19 cellular contexts compared by ENCODE assay signal in the genomic region with DNA sequence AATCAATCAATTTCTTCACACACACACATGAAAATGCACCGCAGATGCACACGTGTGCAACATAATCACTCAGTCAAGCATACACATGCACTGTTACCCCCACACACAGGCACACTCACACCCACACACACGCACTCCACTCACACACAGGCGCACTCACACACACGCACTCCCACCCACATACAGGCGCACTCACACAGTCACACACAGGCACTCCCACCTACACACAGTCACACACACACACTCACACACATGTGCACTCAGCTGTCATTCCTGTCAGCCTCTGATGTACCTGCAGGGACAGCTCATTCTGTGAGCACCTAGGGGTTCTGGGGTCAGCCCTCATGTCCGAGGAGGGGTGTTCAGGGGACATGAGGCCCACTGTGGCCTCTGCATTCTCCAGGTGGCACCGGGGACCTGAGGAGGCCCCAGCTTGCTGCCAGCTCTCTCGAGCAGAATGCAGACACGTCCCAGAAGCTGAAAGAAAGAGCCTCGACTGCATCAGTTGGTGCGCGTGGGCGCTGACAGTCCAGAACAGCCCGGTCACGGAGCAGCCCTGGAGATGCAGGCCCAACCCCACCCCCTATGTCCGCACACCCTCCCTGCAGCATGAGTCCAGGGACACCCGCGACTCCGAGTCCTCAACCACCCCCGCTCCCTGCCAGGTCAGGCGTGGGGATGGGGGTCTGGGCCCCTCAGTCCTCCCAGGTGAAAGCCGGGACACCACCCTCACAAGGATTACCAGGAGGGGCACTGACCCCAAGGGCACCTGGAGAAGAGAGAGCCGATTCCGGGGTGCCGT.
"Had no signal": no experiment of that assay in that cellular context is flagged by ENCODE, and none has a peak within 500 bp of the region (broad histone marks: within the 10 kb centered on the region; RNA-seq: fewer than 3 reads in every experiment).

No MANE protein-coding gene starts in this region.

- H3K27me3 ChIP-seq: colonic mucosa had no signal

- H3K4me1 Mint-ChIP-seq: neural progenitor cell had no signal

- DNase-seq: activated CD4-positive, alpha-beta T cell treated with anti-CD3 and anti-CD28 coated beads for 48 hours; activated CD4-positive, CD25-positive, alpha-beta regulatory T cell; activated CD8-positive, alpha-beta T cell treated with anti-CD3 and anti-CD28 coated beads for 36 hours; activated naive CD4-positive, alpha-beta T cell treated with anti-CD3 and anti-CD28 coated beads for 36 hours; activated naive CD8-positive, alpha-beta T cell treated with anti-CD3 and anti-CD28 coated beads, Interleukin-2, amount 50 U/mL, for 24 hours; activated T-cell treated with anti-CD3 and anti-CD28 coated beads, Interleukin-2, amount 50 U/mL, for 1 hour; caudate nucleus; colonic mucosa; gastrocnemius medialis; spleen; stomach; trophoblast cell had no signal

- H3K9me3 Mint-ChIP-seq: activated naive CD4-positive, alpha-beta T cell treated with anti-CD3 and anti-CD28 coated beads for 36 hours; activated naive CD8-positive, alpha-beta T cell treated with anti-CD3 and anti-CD28 coated beads, Interleukin-2, amount 50 U/mL, for 24 hours; activated T-helper 2 cell treated with anti-CD3 and anti-CD28 coated beads, Interferon-gamma antibody, Interleukin-2, Interleukin-4, amounts not matched to agents 10 μg/mL and 5 μg/mL and 100 μg/mL, durations not matched to agents 14 hours and 24 hours and 36 hours had no signal

- H3K79me2 ChIP-seq: parathyroid adenoma had no signal

- H3K4me1 ChIP-seq: colonic mucosa, gastrocnemius medialis, heart left ventricle, left lung, neural progenitor cell, stomach had no signal

- H3K27ac Mint-ChIP-seq: activated CD8-positive, alpha-beta T cell treated with anti-CD3 and anti-CD28 coated beads for 36 hours; activated naive CD4-positive, alpha-beta T cell treated with anti-CD3 and anti-CD28 coated beads for 36 hours; activated naive CD8-positive, alpha-beta T cell treated with anti-CD3 and anti-CD28 coated beads, Interleukin-2, amount 50 U/mL, for 24 hours; activated T-helper 2 cell treated with anti-CD3 and anti-CD28 coated beads, Interferon-gamma antibody, Interleukin-2, Interleukin-4, amounts not matched to agents 10 μg/mL and 5 μg/mL and 100 μg/mL, durations not matched to agents 14 hours and 24 hours and 36 hours; neural progenitor cell had no signal

- H3K36me3 ChIP-seq: colonic mucosa, gastrocnemius medialis, heart left ventricle, left lung, neural progenitor cell, spleen, stomach had no signal

- ATAC-seq: activated CD8-positive, alpha-beta T cell treated with anti-CD3 and anti-CD28 coated beads for 36 hours; activated naive CD8-positive, alpha-beta T cell treated with anti-CD3 and anti-CD28 coated beads, Interleukin-2, amount 50 U/mL, for 24 hours; esophagus mucosa; gastrocnemius medialis; left lung had no signal

- H3K4me3 ChIP-seq: colonic mucosa, gastrocnemius medialis, heart left ventricle, left lung, neural progenitor cell, spleen, stomach had no signal

- H3K27ac ChIP-seq: colonic mucosa, gastrocnemius medialis, heart left ventricle, left lung, neural progenitor cell, parathyroid adenoma, spleen, stomach had no signal

- H3K36me3 Mint-ChIP-seq: neural progenitor cell had no signal

- H3K4me2 ChIP-seq: neural progenitor cell had no signal

- H3K9me3 ChIP-seq: colonic mucosa, gastrocnemius medialis had no signal

- H3K9ac ChIP-seq: neural progenitor cell, parathyroid adenoma had no signal

- H2AFZ ChIP-seq: neural progenitor cell, parathyroid adenoma had no signal

- H3K4me3 Mint-ChIP-seq: activated CD8-positive, alpha-beta T cell treated with anti-CD3 and anti-CD28 coated beads for 36 hours; activated naive CD4-positive, alpha-beta T cell treated with anti-CD3 and anti-CD28 coated beads for 36 hours; activated naive CD8-positive, alpha-beta T cell treated with anti-CD3 and anti-CD28 coated beads, Interleukin-2, amount 50 U/mL, for 24 hours; brain had no signal
